8 cellular contexts compared by ENCODE assay signal in the genomic region with DNA sequence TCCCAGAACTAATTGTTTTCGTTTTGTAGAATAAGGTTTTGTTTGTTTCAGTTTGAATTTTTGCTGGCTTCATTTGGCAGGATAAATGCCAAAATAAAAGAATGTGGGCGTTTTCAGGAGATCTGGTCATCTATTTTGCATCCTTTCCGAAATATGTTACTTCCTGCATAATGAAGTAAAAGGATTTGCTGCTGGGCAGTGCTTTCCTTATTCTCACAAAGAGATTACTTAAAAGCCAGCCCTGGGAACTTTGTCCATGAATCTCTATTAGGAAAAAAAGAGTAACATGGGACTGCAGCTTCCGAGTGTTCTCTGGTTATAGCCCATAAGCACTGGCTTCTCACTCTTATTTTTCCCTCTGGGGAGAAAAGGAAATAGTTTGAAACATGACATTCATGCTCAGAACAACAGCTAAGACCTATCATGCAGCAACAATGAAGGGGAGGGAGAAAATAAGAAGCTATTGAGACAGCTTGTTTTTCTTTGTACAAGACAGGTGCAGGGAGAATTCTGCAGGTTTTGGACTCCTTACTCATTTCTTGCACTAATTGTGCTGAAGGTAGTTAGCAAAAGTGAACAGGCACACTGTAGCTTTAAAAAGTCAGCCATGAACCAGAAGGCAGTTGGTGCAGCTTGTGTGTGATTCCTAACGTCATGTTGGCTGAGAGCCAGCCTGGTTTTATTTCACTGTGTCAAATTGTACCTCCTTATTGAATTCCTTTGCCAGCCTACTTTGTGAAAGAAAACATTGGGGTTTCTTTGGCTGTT. TPM values are rescaled to one million over a fixed set of nuclear protein-coding genes. Genes with fewer than 3 reads are reported as not detected.
DNase-seq lines count a peak whose midpoint lies in the region; ATAC-seq and TF ChIP-seq lines count a peak whose summit lies in the region.

A gene with protein sequence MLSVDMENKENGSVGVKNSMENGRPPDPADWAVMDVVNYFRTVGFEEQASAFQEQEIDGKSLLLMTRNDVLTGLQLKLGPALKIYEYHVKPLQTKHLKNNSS (plus strand): TSS at position 718 of the 768 bp plus-strand sequence. CDS start 1,527 bp downstream, outside the sequence.

- peaks cover 27% of the 10 kb centered on the region for H3K27me3 Mint-ChIP-seq in activated CD4-positive, alpha-beta memory T cell treated with anti-CD3 and anti-CD28 coated beads, Interleukin-2, amount 10 ng/mL, durations not matched to agents 7 days and 5 days
- H3K27me3 Mint-ChIP-seq in naive B cell: no peaks in the 10 kb centered on the region

- H3K4me1 ChIP-seq in thyroid gland: peaks cover 19 to 29% of the 10 kb centered on the region in 2 donors

- peak; percentile 31 for ATAC-seq in HG02885 (IDR thresholded peaks at IDR 0.05; ENCODE audit: poor library complexity, unreplicated experiment)
- peak; percentile 37 for ATAC-seq in esophagus mucosa
- ATAC-seq in naive B cell (ENCODE audit: low read depth in 2 of 2): no peak

- H3K9me3 Mint-ChIP-seq in activated CD4-positive, alpha-beta memory T cell treated with anti-CD3 and anti-CD28 coated beads, Interleukin-2, amount 10 ng/mL, durations not matched to agents 7 days and 5 days: no peaks in the 10 kb centered on the region
- no peaks in the 10 kb centered on the region for H3K9me3 Mint-ChIP-seq in naive B cell

- peak within 1 kb of the TSS in 2 of 3 donors; percentile 12 to 13 for H3K4me3 ChIP-seq in thyroid gland (replicated peaks in 1 of 3)

- CTCF ChIA-PET in activated CD4-positive, alpha-beta memory T cell treated with anti-CD3 and anti-CD28 coated beads, Interleukin-2, amount 10 ng/mL, durations not matched to agents 7 days and 5 days (lab: Charles Lee): interaction anchor here (0.8 kb wide), 1 partner anchor 132 kb away, joined by 4 read pairs; no protein-coding TSS in a partner anchor

- no peaks in the 10 kb centered on the region for H3K27me3 ChIP-seq in thyroid gland

- intact Hi-C loops in thyroid gland (cut with DNase I): no loop called here

- POLR2A ChIA-PET in activated CD4-positive, alpha-beta memory T cell treated with anti-CD3 and anti-CD28 coated beads, Interleukin-2, amount 10 ng/mL, durations not matched to agents 7 days and 5 days (lab: Charles Lee): interaction anchor here (1.5 to 2.4 kb wide), 2 partner anchors 156 to 181 kb away, joined by 3 to 15 read pairs; a partner anchor contains a TSS

- peak; percentile 51 for DNase-seq in DMS53 (lab: John Stamatoyannopoulos, UW)
- peak; percentile 80 for DNase-seq in NCI-H345 treated with DMSO at 0.1 percent for 48 hours (lab: John Stamatoyannopoulos, UW; ENCODE audit: unreplicated experiment)
- peak; percentile 25 for DNase-seq in activated CD4-positive, alpha-beta memory T cell treated with anti-CD3 and anti-CD28 coated beads, Interleukin-2, amount 10 ng/mL, durations not matched to agents 7 days and 5 days
- no peak for DNase-seq in naive B cell
- DNase-seq in thyroid gland: peak; percentile 93 to 95
- DNase-seq in NCI-H1048 (lab: John Stamatoyannopoulos, UW): no peak

- H3K9me3 ChIP-seq in thyroid gland: no peaks in the 10 kb centered on the region

- no peak within 1 kb of the TSS for H3K27ac Mint-ChIP-seq in activated CD4-positive, alpha-beta memory T cell treated with anti-CD3 and anti-CD28 coated beads, Interleukin-2, amount 10 ng/mL, durations not matched to agents 7 days and 5 days
- peak within 1 kb of the TSS in 2 of 6 donors; percentile 12 to 31 for H3K27ac Mint-ChIP-seq in naive B cell

- peak; percentile 9 to 73 for TF ChIP-seq POLR2A in thyroid gland (IDR thresholded peaks at IDR 0.05)

- TF ChIP-seq CTCF in thyroid gland (IDR thresholded peaks at IDR 0.05): no peak

- no peaks in the 10 kb centered on the region for H3K36me3 Mint-ChIP-seq in activated CD4-positive, alpha-beta memory T cell treated with anti-CD3 and anti-CD28 coated beads, Interleukin-2, amount 10 ng/mL, durations not matched to agents 7 days and 5 days (ENCODE audit: low read depth)
- no peaks in the 10 kb centered on the region for H3K36me3 Mint-ChIP-seq in naive B cell

- H3K36me3 ChIP-seq in thyroid gland: no peaks in the 10 kb centered on the region

- H3K27ac ChIP-seq in thyroid gland: peak within 1 kb of the TSS; percentile 91 to 97 (median 95)

- H3K4me3 Mint-ChIP-seq in activated CD4-positive, alpha-beta memory T cell treated with anti-CD3 and anti-CD28 coated beads, Interleukin-2, amount 10 ng/mL, durations not matched to agents 7 days and 5 days: no peak within 1 kb of the TSS
- H3K4me3 Mint-ChIP-seq in naive B cell: peak within 1 kb of the TSS; percentile 69 to 90 (median 83)

- 2 to 8% methylated on average over 5 of the region's 5 CpGs for WGBS in thyroid gland, 2 donors

- H3K4me1 Mint-ChIP-seq in activated CD4-positive, alpha-beta memory T cell treated with anti-CD3 and anti-CD28 coated beads, Interleukin-2, amount 10 ng/mL, durations not matched to agents 7 days and 5 days: peaks cover 30% of the 10 kb centered on the region
- peaks cover 27 to 34% (median 31%) of the 10 kb centered on the region in 3 donors for H3K4me1 Mint-ChIP-seq in naive B cell

RNA-seq across cellular contexts. Expression of the gene that starts here (rescaled TPM):
- under 1 TPM in 1 of 2 experiments, not detected in 1; 0.28 TPM for total RNA-seq in activated CD4-positive, alpha-beta memory T cell treated with anti-CD3 and anti-CD28 coated beads, Interleukin-2, amount 10 ng/mL, durations not matched to agents 7 days and 5 days
- 0.44 TPM for total RNA-seq in esophagus mucosa
- polyA plus RNA-seq in naive B cell (ENCODE audit: low read depth in 6 of 6): under 1 TPM in 3 of 6 donors, not detected in 3; 0.53 to 0.70 (median 0.55) TPM
- total RNA-seq in thyroid gland: 1 to 10 TPM; 5.6 to 9.5 (median 5.9) TPM

Comparison
In these comparisons a context has a peak if more than half of its experiments do, and no peak if none do; other contexts are left out.
1. Peak in DNase-seq in activated CD4-positive, alpha-beta memory T cell treated with anti-CD3 and anti-CD28 coated beads, Interleukin-2, amount 10 ng/mL, durations not matched to agents 7 days and 5 days; RNA of the gene not detected or under 1 TPM.
2. Peak in ATAC-seq in esophagus mucosa; RNA of the gene not detected or under 1 TPM.
3. DNase-seq: peak in DMS53 (single experiment), NCI-H345 treated with DMSO at 0.1 percent for 48 hours (single experiment) and thyroid gland (2 of 2); none in naive B cell (single experiment) and NCI-H1048 (single experiment).